ENCODE assay signal across 2 cellular contexts in the genomic region with DNA sequence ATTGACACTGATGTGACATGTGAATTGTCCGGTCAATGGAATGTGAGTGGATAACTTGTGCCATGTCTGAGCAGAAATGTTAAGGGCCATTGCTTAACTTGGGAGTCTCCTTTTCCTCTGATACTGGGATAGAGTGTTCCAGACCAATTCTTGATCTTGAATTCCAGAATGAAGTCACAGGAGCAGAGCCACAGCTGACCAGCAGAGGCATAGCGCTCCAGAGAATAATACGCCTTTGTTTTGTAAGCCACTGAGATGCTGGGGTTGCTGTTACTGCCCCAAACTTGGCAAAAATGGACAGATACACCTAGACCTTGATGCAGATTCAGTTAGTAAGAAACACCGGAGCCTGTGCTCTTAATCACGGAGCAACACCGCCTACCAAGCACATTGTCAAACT.
TF ChIP-seq lines count a peak whose summit lies in the region.

No MANE protein-coding gene starts in this region.

TF ChIP-seq in GM23338, 12 proteins besides CTCF, POLR2A, EP300 and RAD21 (continues in another document):
- TF ChIP-seq, protein P1, sequence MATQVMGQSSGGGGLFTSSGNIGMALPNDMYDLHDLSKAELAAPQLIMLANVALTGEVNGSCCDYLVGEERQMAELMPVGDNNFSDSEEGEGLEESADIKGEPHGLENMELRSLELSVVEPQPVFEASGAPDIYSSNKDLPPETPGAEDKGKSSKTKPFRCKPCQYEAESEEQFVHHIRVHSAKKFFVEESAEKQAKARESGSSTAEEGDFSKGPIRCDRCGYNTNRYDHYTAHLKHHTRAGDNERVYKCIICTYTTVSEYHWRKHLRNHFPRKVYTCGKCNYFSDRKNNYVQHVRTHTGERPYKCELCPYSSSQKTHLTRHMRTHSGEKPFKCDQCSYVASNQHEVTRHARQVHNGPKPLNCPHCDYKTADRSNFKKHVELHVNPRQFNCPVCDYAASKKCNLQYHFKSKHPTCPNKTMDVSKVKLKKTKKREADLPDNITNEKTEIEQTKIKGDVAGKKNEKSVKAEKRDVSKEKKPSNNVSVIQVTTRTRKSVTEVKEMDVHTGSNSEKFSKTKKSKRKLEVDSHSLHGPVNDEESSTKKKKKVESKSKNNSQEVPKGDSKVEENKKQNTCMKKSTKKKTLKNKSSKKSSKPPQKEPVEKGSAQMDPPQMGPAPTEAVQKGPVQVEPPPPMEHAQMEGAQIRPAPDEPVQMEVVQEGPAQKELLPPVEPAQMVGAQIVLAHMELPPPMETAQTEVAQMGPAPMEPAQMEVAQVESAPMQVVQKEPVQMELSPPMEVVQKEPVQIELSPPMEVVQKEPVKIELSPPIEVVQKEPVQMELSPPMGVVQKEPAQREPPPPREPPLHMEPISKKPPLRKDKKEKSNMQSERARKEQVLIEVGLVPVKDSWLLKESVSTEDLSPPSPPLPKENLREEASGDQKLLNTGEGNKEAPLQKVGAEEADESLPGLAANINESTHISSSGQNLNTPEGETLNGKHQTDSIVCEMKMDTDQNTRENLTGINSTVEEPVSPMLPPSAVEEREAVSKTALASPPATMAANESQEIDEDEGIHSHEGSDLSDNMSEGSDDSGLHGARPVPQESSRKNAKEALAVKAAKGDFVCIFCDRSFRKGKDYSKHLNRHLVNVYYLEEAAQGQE (IDR thresholded peaks at IDR 0.05; ENCODE audit: unreplicated experiment) = no peak
- no peak for TF ChIP-seq ZNF331 (CRISPR knock-in tag; IDR thresholded peaks at IDR 0.05; ENCODE audit: low read depth)
- no peak for TF ChIP-seq CREB1 (CRISPR knock-in tag; IDR thresholded peaks at IDR 0.05; ENCODE audit: low read depth)
- TF ChIP-seq ZNF114 (CRISPR knock-in tag; IDR thresholded peaks at IDR 0.05) = no peak
- TF ChIP-seq NANOG (IDR thresholded peaks at IDR 0.05; ENCODE audit: borderline replicate concordance) = no peak
- no peak for TF ChIP-seq STAT1 (IDR thresholded peaks at IDR 0.05; ENCODE audit: unreplicated experiment)
- TF ChIP-seq EZH2 (IDR thresholded peaks at IDR 0.05; ENCODE audit: low read depth, unreplicated experiment) = no peak
- no peak for TF ChIP-seq JUNB (IDR thresholded peaks at IDR 0.05; ENCODE audit: unreplicated experiment)
- TF ChIP-seq EZH2phosphoT487 (IDR thresholded peaks at IDR 0.05; ENCODE audit: unreplicated experiment) = no peak
- TF ChIP-seq POLR2AphosphoS5 (IDR thresholded peaks at IDR 0.05; ENCODE audit: low read depth) = no peak
- TF ChIP-seq, protein P2, sequence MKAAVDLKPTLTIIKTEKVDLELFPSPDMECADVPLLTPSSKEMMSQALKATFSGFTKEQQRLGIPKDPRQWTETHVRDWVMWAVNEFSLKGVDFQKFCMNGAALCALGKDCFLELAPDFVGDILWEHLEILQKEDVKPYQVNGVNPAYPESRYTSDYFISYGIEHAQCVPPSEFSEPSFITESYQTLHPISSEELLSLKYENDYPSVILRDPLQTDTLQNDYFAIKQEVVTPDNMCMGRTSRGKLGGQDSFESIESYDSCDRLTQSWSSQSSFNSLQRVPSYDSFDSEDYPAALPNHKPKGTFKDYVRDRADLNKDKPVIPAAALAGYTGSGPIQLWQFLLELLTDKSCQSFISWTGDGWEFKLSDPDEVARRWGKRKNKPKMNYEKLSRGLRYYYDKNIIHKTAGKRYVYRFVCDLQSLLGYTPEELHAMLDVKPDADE (IDR thresholded peaks at IDR 0.05) = no peak

TF ChIP-seq in H1, 55 proteins besides CTCF, POLR2A, EP300 and RAD21:
- TF ChIP-seq, protein P3, sequence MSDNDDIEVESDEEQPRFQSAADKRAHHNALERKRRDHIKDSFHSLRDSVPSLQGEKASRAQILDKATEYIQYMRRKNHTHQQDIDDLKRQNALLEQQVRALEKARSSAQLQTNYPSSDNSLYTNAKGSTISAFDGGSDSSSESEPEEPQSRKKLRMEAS (IDR thresholded peaks at IDR 0.05) = no peak
- TF ChIP-seq BACH1 (IDR thresholded peaks at IDR 0.05; ENCODE audit: low read length) (no peak), POU5F1 (IDR thresholded peaks at IDR 0.05; ENCODE audit: low read depth, low read length) (no peak), CHD2 (IDR thresholded peaks at IDR 0.05; ENCODE audit: low read length) (no peak)
